Comparison of ENCODE assay signal across 6 cellular contexts in the genomic region with DNA sequence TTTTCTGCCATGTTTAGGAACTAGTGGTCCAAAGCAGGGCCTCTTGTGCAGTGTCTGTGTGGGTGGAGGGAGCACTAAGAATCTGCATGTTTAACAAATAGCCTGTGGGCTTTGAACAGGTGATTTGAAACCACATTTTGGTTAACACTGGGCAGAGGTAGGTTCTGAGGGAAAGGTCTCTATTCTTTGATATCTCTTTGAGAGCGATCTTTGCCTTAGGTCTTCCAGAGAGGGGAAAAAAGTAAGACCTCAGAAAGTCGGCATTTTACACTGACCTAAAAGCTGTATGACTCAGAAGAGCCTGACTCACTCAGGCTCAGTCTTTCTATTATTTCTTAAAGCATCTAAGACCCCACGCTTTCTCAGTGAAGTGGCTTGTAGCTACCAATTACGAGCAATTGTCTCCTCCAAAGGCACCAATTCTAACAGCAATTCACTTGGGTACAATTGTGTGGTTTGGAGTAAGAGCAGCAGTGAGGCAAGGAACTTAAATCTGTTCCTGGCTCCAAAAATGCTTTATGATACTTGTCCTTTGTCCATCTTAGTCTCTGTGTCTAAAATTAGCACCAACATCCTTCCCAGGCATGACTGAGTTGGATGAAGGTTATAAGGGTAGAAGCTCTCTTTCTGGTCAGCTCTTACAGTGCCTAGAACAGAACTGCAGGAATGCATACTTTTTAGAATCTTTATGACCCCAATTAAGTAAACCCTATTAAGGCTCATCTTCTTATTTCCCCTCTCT. TPM values are rescaled to one million over a fixed set of nuclear protein-coding genes. Genes with fewer than 3 reads are reported as not detected.
DNase-seq lines count a peak whose midpoint lies in the region; ATAC-seq and TF ChIP-seq lines count a peak whose summit lies in the region.

No MANE protein-coding gene starts in this region.

- WGBS in IMR-90 (ENCODE audit: extremely low coverage in 2 of 2, insufficient read length in 1 of 2), 2 experiments = 100% methylated on average over 1 of the region's 4 CpGs; no CpG with 5 or more reads in 1 of the 2 experiments
- 79% methylated on average over 4 of the region's 4 CpGs for WGBS in mammary epithelial cell (ENCODE audit: low coverage, missing lambda C conversion rate)

- H3K27ac ChIP-seq in IMR-90 (ENCODE audit: insufficient read depth, low read length) (peak overlapping the region; percentile 72; the same call in 1 of the 2 replicates), mammary epithelial cell (ENCODE audit: insufficient read depth, low read depth, low read length) (no peak overlapping the region)
- H3K27ac ChIP-seq in effector memory CD4-positive, alpha-beta T cell (ENCODE audit: insufficient read depth, low read length, poor library complexity, severe bottlenecking) = no peak overlapping the region

- dilution Hi-C loops in IMR-90 (cut with HindIII; ENCODE audit: low sequenced_read_pairs, unreplicated experiment) (no loop called here), mammary epithelial cell (cut with HindIII; ENCODE audit: low sequenced_read_pairs) (no loop called here)

- H3K9me1 ChIP-seq in IMR-90 (ENCODE audit: insufficient read depth, low read length) = peaks cover 4% of the 10 kb centered on the region

- intact Hi-C loops in IMR-90 (cut with micrococcal nuclease) = no loop called here
- intact Hi-C loops in mammary epithelial cell (cut with micrococcal nuclease) = no loop called here

- CTCF ChIA-PET in IMR-90 (lab: Yijun Ruan, JAX) (interaction anchor here (0.6 to 1.3 kb wide), 3 partner anchors 9 to 85 kb away, joined by 3 read pairs; partner anchors contain the start of gene EIF2B2), mammary epithelial cell (lab: Charles Lee; ENCODE audit: low non-redundant PET) (no interaction called here)

- H2AK9ac ChIP-seq in IMR-90 (replicated peaks; ENCODE audit: low read depth, low read length, poor library complexity) = no peak overlapping the region

- BruUV-seq in IMR-90 (replicated peaks; lab: Mats Ljungman, UMichigan) = no TSS peak
- no TSS peak for BruUV-seq in mammary epithelial cell (replicated peaks; lab: Mats Ljungman, UMichigan)

- H4K5ac ChIP-seq in IMR-90 (ENCODE audit: low read depth, low read length) = peak overlapping the region; percentile 17; the same call in 1 of the 2 replicates

- no peak overlapping the region for H2BK15ac ChIP-seq in IMR-90 (ENCODE audit: low read depth, low read length)

- peak overlapping the region; percentile 34; the same call in 1 of the 2 replicates for H3K9ac ChIP-seq in IMR-90 (ENCODE audit: low read depth, low read length)
- H3K9ac ChIP-seq in mammary epithelial cell (ENCODE audit: insufficient read depth, low read length) = no peak overlapping the region

- H2BK120ac ChIP-seq in IMR-90 (ENCODE audit: low read depth, low read length) = peak overlapping the region; percentile 32; the same call in 1 of the 2 replicates

- no peak overlapping the region for H3K4me3 ChIP-seq in IMR-90 (ENCODE audit: insufficient read depth, low read depth, low read length)
- no peak overlapping the region for H3K4me3 ChIP-seq in mammary epithelial cell (replicated peaks in 1 of 3; ENCODE audit: insufficient read depth in 1 of 3, low read depth in 2 of 3, low read length in 3 of 3)
- H3K4me3 ChIP-seq in effector memory CD4-positive, alpha-beta T cell (ENCODE audit: insufficient read depth, low read depth, low read length, poor library complexity, severe bottlenecking) = no peak overlapping the region

- TF ChIP-seq POLR2A in IMR-90 (IDR thresholded peaks at IDR 0.05; ENCODE audit: low read depth, low read length) = no peak

- H2AFZ ChIP-seq in IMR-90 (replicated peaks; ENCODE audit: low read length, poor library complexity) (no peak overlapping the region), mammary epithelial cell (ENCODE audit: low read depth, low read length) (no peak overlapping the region)

- ATAC-seq in IMR-90 (ENCODE audit: low read depth) (peak; percentile 95), GM21528 (IDR thresholded peaks at IDR 0.05; ENCODE audit: low FRiP score, unreplicated experiment) (no peak)

- no peak overlapping the region for H2AK5ac ChIP-seq in IMR-90 (ENCODE audit: low read depth, low read length)

- no peak overlapping the region; the same call in 1 of the 2 replicates for H3K18ac ChIP-seq in IMR-90 (ENCODE audit: low read depth, low read length)

- H4K20me1 ChIP-seq in IMR-90 (ENCODE audit: insufficient read depth, low read length) (no peaks in the 10 kb centered on the region), mammary epithelial cell (ENCODE audit: insufficient read depth, low read length) (no peaks in the 10 kb centered on the region)

- DNase-seq in IMR-90 (peak; percentile 78), mammary epithelial cell (peak; percentile 21), renal cortical epithelial cell (ENCODE audit: low read depth) (peak; percentile 73), NCI-H2029 (lab: John Stamatoyannopoulos, UW) (no peak)
- no peak for DNase-seq in effector memory CD4-positive, alpha-beta T cell

- TF ChIP-seq RAD21 in IMR-90 (IDR thresholded peaks at IDR 0.05; ENCODE audit: low read length) = no peak

- no peak overlapping the region for H2BK20ac ChIP-seq in IMR-90 (ENCODE audit: low read depth, low read length)

- no peak overlapping the region for H3K56ac ChIP-seq in IMR-90 (ENCODE audit: extremely low read depth, insufficient read depth, low read length)

- TF ChIP-seq CTCF in IMR-90 (conservative IDR thresholded peaks at IDR 0.05; ENCODE audit: low read depth, low read length) (no peak), mammary epithelial cell (conservative IDR thresholded peaks at IDR 0.05 in 1 of 2, IDR thresholded peaks at IDR 0.05 in 1 of 2; ENCODE audit: extremely low read depth in 1 of 2, insufficient read depth in 1 of 2, low read depth in 1 of 2, low read length in 2 of 2) (no peak)

- H4K91ac ChIP-seq in IMR-90 (ENCODE audit: insufficient read depth, low read depth, low read length) = no peak overlapping the region

- peak overlapping the region in 1 of 2 experiments; percentile 33; a peak in 1 of 4 replicates for H4K8ac ChIP-seq in IMR-90 (ENCODE audit: low read depth in 2 of 2, low read length in 2 of 2)

- no peaks in the 10 kb centered on the region for H3K9me3 ChIP-seq in IMR-90 (ENCODE audit: control insufficient read depth, insufficient read depth, low read length)
- no peaks in the 10 kb centered on the region for H3K9me3 ChIP-seq in mammary epithelial cell (replicated peaks; ENCODE audit: insufficient read depth, low read length)
- no peaks in the 10 kb centered on the region for H3K9me3 ChIP-seq in effector memory CD4-positive, alpha-beta T cell (ENCODE audit: control insufficient read depth, low read length)

- in situ Hi-C loops in IMR-90 (cut with MboI; ENCODE audit: low sequenced_read_pairs) (no loop called here), mammary epithelial cell (cut with MboI; ENCODE audit: low sequenced_read_pairs in 2 of 2) (no loop called here)

- peaks cover 15 to 25% of the 10 kb centered on the region in 2 experiments; a peak in 3 of 4 replicates for H3K79me1 ChIP-seq in IMR-90 (ENCODE audit: low read depth in 1 of 2, low read length in 2 of 2)

- H3K36me3 ChIP-seq in IMR-90 (ENCODE audit: control insufficient read depth, insufficient read depth, low read length) = peaks cover 31% of the 10 kb centered on the region
- peaks cover 36% of the 10 kb centered on the region for H3K36me3 ChIP-seq in mammary epithelial cell (ENCODE audit: insufficient read depth, low read length)
- H3K36me3 ChIP-seq in effector memory CD4-positive, alpha-beta T cell (ENCODE audit: control insufficient read depth, insufficient read depth, low read length) = peaks cover 56% of the 10 kb centered on the region

- H3K4me2 ChIP-seq in IMR-90 (ENCODE audit: low read depth, low read length) (peak overlapping the region; percentile 75; the same call in 1 of the 2 replicates), mammary epithelial cell (ENCODE audit: insufficient read depth, low read depth, low read length) (no peak overlapping the region)

- H2BK5ac ChIP-seq in IMR-90 (ENCODE audit: low read depth, low read length, poor library complexity, severe bottlenecking) = peak overlapping the region; percentile 69

- H3K14ac ChIP-seq in IMR-90 (replicated peaks; ENCODE audit: low read depth, low read length) = peak overlapping the region; percentile 6; the same call in 1 of the 2 replicates

- H3K23ac ChIP-seq in IMR-90 (ENCODE audit: low read depth, low read length) = 0 out of 2 replicates have a peak overlapping the region, but pooled peaks have one; percentile 28

- POLR2A ChIA-PET in IMR-90 (lab: Charles Lee; ENCODE audit: unreplicated experiment) = no interaction called here

- peaks cover 4% of the 10 kb centered on the region for H3K79me2 ChIP-seq in mammary epithelial cell (ENCODE audit: insufficient read depth, low read length)

- H3K4me1 ChIP-seq in IMR-90 (ENCODE audit: control insufficient read depth, insufficient read depth, low read length) (peaks cover 3% of the 10 kb centered on the region; the same call in 1 of the 2 replicates), mammary epithelial cell (ENCODE audit: insufficient read depth, low read length) (peaks cover 9% of the 10 kb centered on the region)
- H3K4me1 ChIP-seq in effector memory CD4-positive, alpha-beta T cell (ENCODE audit: control insufficient read depth, insufficient read depth, low read length, poor library complexity, severe bottlenecking) = no peaks in the 10 kb centered on the region

- H3K4ac ChIP-seq in IMR-90 (ENCODE audit: low read depth, low read length) = peak overlapping the region; percentile 28; the same call in 1 of the 2 replicates

- no peaks in the 10 kb centered on the region for H3K27me3 ChIP-seq in IMR-90 (ENCODE audit: control insufficient read depth, insufficient read depth, low read length)
- no peaks in the 10 kb centered on the region for H3K27me3 ChIP-seq in mammary epithelial cell (ENCODE audit: insufficient read depth, low read length)
- H3K27me3 ChIP-seq in effector memory CD4-positive, alpha-beta T cell (replicated peaks; ENCODE audit: control insufficient read depth, insufficient read depth, low read length, poor library complexity, severe bottlenecking) = no peaks in the 10 kb centered on the region

RNA-seq across cellular contexts. Expression of gene EIF2B2, which starts 8.8 kb away (rescaled TPM):
- total RNA-seq in IMR-90 (2012; rRNA removed) = 69.4 and 70.1 TPM in 2 replicates
- polyA plus RNA-seq in IMR-90 (2012; rRNA removed) = 63.6 and 73.9 TPM in 2 replicates
- polyA plus RNA-seq in IMR-90 (2012; cell fraction: cytosol; rRNA removed) = 54.6 and 57.1 TPM in 2 replicates
- polyA plus RNA-seq in IMR-90 (2012; cell fraction: nucleus; rRNA removed; ENCODE audit: low replicate concordance) = 33.1 and 55.7 TPM in 2 replicates
- 10 to 100 TPM; 47.8 to 57.3 TPM for total RNA-seq in mammary epithelial cell
- polyA plus RNA-seq in mammary epithelial cell = 127 TPM
- polyA minus RNA-seq in mammary epithelial cell = 24.7 TPM
- 54.4 and 62.9 TPM in 2 replicates for total RNA-seq in renal cortical epithelial cell

RNA-seq across cellular contexts. Expression of gene MLH3, which starts 39.7 kb away (rescaled TPM):
- 14.7 and 16.9 TPM in 2 replicates for total RNA-seq in IMR-90 (2012; rRNA removed)
- polyA plus RNA-seq in IMR-90 (2012; rRNA removed) = 5.1 and 5.6 TPM in 2 replicates
- 1.5 and 2.0 TPM in 2 replicates for polyA plus RNA-seq in IMR-90 (2012; cell fraction: cytosol; rRNA removed)
- 5.1 and 14.7 TPM in 2 replicates for polyA plus RNA-seq in IMR-90 (2012; cell fraction: nucleus; rRNA removed; ENCODE audit: low replicate concordance)
- total RNA-seq in mammary epithelial cell = 10 to 100 TPM; 11.9 to 15.8 TPM
- polyA plus RNA-seq in mammary epithelial cell = 5.5 TPM
- polyA minus RNA-seq in mammary epithelial cell = 20.7 TPM
- total RNA-seq in renal cortical epithelial cell = 18.8 and 35.8 TPM in 2 replicates

RNA-seq across cellular contexts. Expression of gene ACYP1, which starts 52.3 kb away (rescaled TPM):
- total RNA-seq in IMR-90 (2012; rRNA removed) (4.1 and 6.9 TPM in 2 replicates), mammary epithelial cell (10 to 100 TPM in 1 of 2 donors, 1 to 10 TPM in 1; 5.3 to 27.0 TPM), renal cortical epithelial cell (6.9 and 8.3 TPM in 2 replicates)
- polyA plus RNA-seq in IMR-90 (2012; rRNA removed) (17.4 and 24.0 TPM in 2 replicates), mammary epithelial cell (25.7 TPM)
- polyA plus RNA-seq in IMR-90 (2012; cell fraction: cytosol; rRNA removed) = 4.5 and 5.8 TPM in 2 replicates
- polyA plus RNA-seq in IMR-90 (2012; cell fraction: nucleus; rRNA removed; ENCODE audit: low replicate concordance) = 1.8 and 13.7 TPM in 2 replicates
- polyA minus RNA-seq in mammary epithelial cell = 24.4 TPM

RNA-seq across cellular contexts. Expression of gene PGF, which starts 56.1 kb away (rescaled TPM):
- total RNA-seq in IMR-90 (2012; rRNA removed) (0.28 and 0.36 TPM in 2 replicates), mammary epithelial cell (10 to 100 TPM; 16.5 to 31.9 TPM), renal cortical epithelial cell (0.35 and 0.69 TPM in 2 replicates)
- polyA plus RNA-seq in IMR-90 (2012; rRNA removed) (0.39 and 0.42 TPM in 2 replicates), mammary epithelial cell (24.0 TPM)
- polyA plus RNA-seq in IMR-90 (2012; cell fraction: cytosol; rRNA removed) = 0.21 and 1.0 TPM in 2 replicates
- 0.28 and 0.52 TPM in 2 replicates for polyA plus RNA-seq in IMR-90 (2012; cell fraction: nucleus; rRNA removed; ENCODE audit: low replicate concordance)
- polyA minus RNA-seq in mammary epithelial cell = 18.0 TPM

RNA-seq across cellular contexts. Expression of gene ZC2HC1C, which starts 57.9 kb away (rescaled TPM):
- total RNA-seq in IMR-90 (2012; rRNA removed) (0.28 and 0.54 TPM in 2 replicates), mammary epithelial cell (under 1 TPM; 0.17 to 0.89 TPM), renal cortical epithelial cell (1.6 and 4.7 TPM in 2 replicates)
- polyA plus RNA-seq in IMR-90 (2012; rRNA removed) (0.15 and 0.36 TPM in 2 replicates), mammary epithelial cell (0.94 TPM)
- polyA plus RNA-seq in IMR-90 (2012; cell fraction: cytosol; rRNA removed) = 0.11 and 0.13 TPM in 2 replicates
- 0.09 and 0.34 TPM in 2 replicates for polyA plus RNA-seq in IMR-90 (2012; cell fraction: nucleus; rRNA removed; ENCODE audit: low replicate concordance)
- not detected for polyA minus RNA-seq in mammary epithelial cell

Comparison
In these comparisons a context has a peak if more than half of its experiments do, and no peak if none do; other contexts are left out.
1. DNase-seq: peak in IMR-90 (single experiment), mammary epithelial cell (single experiment) and renal cortical epithelial cell (single experiment); none in NCI-H2029 (single experiment) and effector memory CD4-positive, alpha-beta T cell (0 of 3).